ENCODE assay signal across 18 cellular contexts in the genomic region with DNA sequence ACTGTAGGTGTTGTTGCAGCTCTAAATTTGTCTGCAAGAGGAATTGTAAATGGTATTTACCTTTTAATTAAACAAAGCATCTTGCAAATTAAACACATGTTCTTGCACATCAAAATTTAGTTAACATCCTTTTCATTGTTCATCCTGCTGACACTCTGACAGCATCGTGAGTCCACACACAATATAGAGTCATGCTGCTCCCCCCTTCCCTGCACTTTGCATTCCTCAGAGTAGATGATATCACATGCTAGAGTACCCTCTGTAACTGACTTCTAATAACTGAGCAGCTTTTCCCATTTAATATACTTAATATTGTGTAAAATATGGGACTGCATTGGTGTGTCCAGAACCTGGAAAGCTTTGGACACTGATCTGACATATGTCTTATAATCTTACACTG.
A peak's percentile ranks its signal among the peaks of the same experiment; 100 is the strongest.
DNase-seq lines count a peak whose midpoint lies in the region; ATAC-seq, FAIRE-seq and TF ChIP-seq lines count a peak whose summit lies in the region.
"Had no signal": no experiment of that assay in that cellular context is flagged by ENCODE, and none has a peak within 500 bp of the region (broad histone marks: within the 10 kb centered on the region; RNA-seq: fewer than 3 reads in every experiment).

No MANE protein-coding gene starts in this region.

- H3K27me3 ChIP-seq in SK-N-SH (ENCODE audit: insufficient read depth) (no peaks in the 10 kb centered on the region), foreskin keratinocyte (no peaks in the 10 kb centered on the region), PC-9 (ENCODE audit: insufficient read depth, low read depth) (no peaks in the 10 kb centered on the region)

- H3K4me3 ChIP-seq in SK-N-SH (ENCODE audit: low read depth in 2 of 2, low read length in 1 of 2): no peak overlapping the region
- H3K4me3 ChIP-seq in PC-9: no peak overlapping the region

- no peak overlapping the region for H3K9ac ChIP-seq in SK-N-SH

- POLR2A ChIA-PET in SK-N-SH (lab: Yijun Ruan, JAX) (no interaction called here), PC-9 (lab: Charles Lee; ENCODE audit: unreplicated experiment) (no interaction called here)

- H3K27me3 Mint-ChIP-seq in natural killer cell (ENCODE audit: low read depth in 2 of 2): peaks cover 26 to 58% of the 10 kb centered on the region in 2 donors

- no peak overlapping the region for H2AFZ ChIP-seq in SK-N-SH (ENCODE audit: low read depth)
- no peak overlapping the region for H2AFZ ChIP-seq in PC-9

- TF ChIP-seq CTCF in SK-N-SH (IDR thresholded peaks at IDR 0.05) (no peak), foreskin keratinocyte (conservative IDR thresholded peaks at IDR 0.05) (no peak), PC-9 (conservative IDR thresholded peaks at IDR 0.05) (no peak), natural killer cell (IDR thresholded peaks at IDR 0.05) (no peak)

- CTCF ChIA-PET in SK-N-SH (lab: Yijun Ruan, JAX) (interaction anchor here (1.0 to 3.6 kb wide), 3 partner anchors 9 to 1823 kb away, joined by 3 to 22 read pairs (median 6); no protein-coding TSS in a partner anchor), PC-9 (lab: Charles Lee) (no interaction called here)

- in situ Hi-C loops in ACHN (cut with HindIII; ENCODE audit: low pct_ligation_motif_present, low pct_unique_long_range_greater_than_20kb, low sequenced_read_pairs): loop anchor here (10.0 kb wide), 1 partner anchor 405 kb away; no protein-coding TSS in a partner anchor

- no peak overlapping the region for H3K4me3 Mint-ChIP-seq in natural killer cell
- H3K4me3 Mint-ChIP-seq: CD4-positive, CD25-positive, alpha-beta regulatory T cell; IgD-negative memory B cell; T-helper 1 cell treated with Interleukin-12 subunit alpha and Interleukin-12 subunit beta and Interleukin-4 antibody, amounts not matched to agents 30 μg/mL and 1 μg/mL, for 36 hours had no signal

- H3K4me1 Mint-ChIP-seq in natural killer cell: peaks cover 0 to 2% of the 10 kb centered on the region in 2 donors
- H3K4me1 Mint-ChIP-seq: CD4-positive, CD25-positive, alpha-beta regulatory T cell; IgD-negative memory B cell had no signal

- 14% methylated on average over 1 of the region's 1 CpG for WGBS in SK-N-SH (ENCODE audit: low lambda C conversion rate)

- H3K4me2 ChIP-seq in SK-N-SH (no peak overlapping the region), PC-9 (no peak overlapping the region)

- H3K36me3 ChIP-seq in SK-N-SH (replicated peaks in 1 of 2; ENCODE audit: control insufficient read depth in 1 of 2, insufficient read depth in 2 of 2, low read length in 1 of 2): no peaks in the 10 kb centered on the region
- H3K36me3 ChIP-seq in PC-9 (ENCODE audit: low read depth): no peaks in the 10 kb centered on the region

- TF ChIP-seq RAD21 in SK-N-SH (IDR thresholded peaks at IDR 0.05; ENCODE audit: low read length): no peak

- H3K27ac Mint-ChIP-seq in natural killer cell: no peak overlapping the region
- H3K27ac Mint-ChIP-seq: CD4-positive, CD25-positive, alpha-beta regulatory T cell; IgD-negative memory B cell; T-helper 1 cell treated with Interleukin-12 subunit alpha and Interleukin-12 subunit beta and Interleukin-4 antibody, amounts not matched to agents 30 μg/mL and 1 μg/mL, for 36 hours had no signal

- peak; percentile 86 for FAIRE-seq in H54 (lab: Jason Lieb, UNC)

- H3K9me2 ChIP-seq in SK-N-SH: no peaks in the 10 kb centered on the region
- H3K9me2 ChIP-seq in PC-9 (ENCODE audit: insufficient read depth): no peaks in the 10 kb centered on the region

- DNase-seq in ACHN (peak; percentile 55), H54 (ENCODE audit: insufficient read length, low spot score) (no peak), SK-N-SH (no peak), foreskin keratinocyte (no peak), NCI-H774 (lab: John Stamatoyannopoulos, UW) (no peak), PC-9 (no peak), natural killer cell (no peak)
- DNase-seq: AML-193; CD4-positive, CD25-positive, alpha-beta regulatory T cell; DMS53; GOT3; Kasumi-1; NCI-H187; NCI-H2171; SHP77 treated with DMSO at 0.1 percent for 48 hours had no signal

- H3K4me1 ChIP-seq in SK-N-SH (ENCODE audit: control insufficient read depth in 1 of 2, insufficient read depth in 2 of 2, low read depth in 1 of 2, low read length in 1 of 2) (peaks cover 3 to 4% of the 10 kb centered on the region in 2 experiments; a peak in 3 of 4 replicates), foreskin keratinocyte (no peaks in the 10 kb centered on the region), PC-9 (replicated peaks; ENCODE audit: insufficient read depth) (no peaks in the 10 kb centered on the region)

- TF ChIP-seq POLR2A in H54 (IDR thresholded peaks at IDR 0.05; ENCODE audit: low read depth, low read length): no peak

- no peaks in the 10 kb centered on the region for H4K20me1 ChIP-seq in SK-N-SH (ENCODE audit: insufficient read depth)
- no peaks in the 10 kb centered on the region for H4K20me1 ChIP-seq in PC-9 (ENCODE audit: insufficient read depth)

- H3F3A ChIP-seq in SK-N-SH (replicated peaks; ENCODE audit: insufficient read depth) (no peaks in the 10 kb centered on the region), PC-9 (ENCODE audit: insufficient read depth, low read depth) (no peaks in the 10 kb centered on the region)

- peak; percentile 72 for ATAC-seq in foreskin keratinocyte
- no peak for ATAC-seq in GM19351 (IDR thresholded peaks at IDR 0.05; ENCODE audit: unreplicated experiment)
- no peak for ATAC-seq in natural killer cell

- 0 out of 4 replicates have a peak, but pooled peaks of 1 of the 2 experiments have one; percentile 11 for TF ChIP-seq EP300 in SK-N-SH (IDR thresholded peaks at IDR 0.05; ENCODE audit: borderline replicate concordance in 1 of 2, low read depth in 1 of 2, low read length in 1 of 2)

- no peak overlapping the region for H3K27ac ChIP-seq in SK-N-SH (ENCODE audit: low read depth in 2 of 2, low read length in 1 of 2)
- H3K27ac ChIP-seq in foreskin keratinocyte: no peak overlapping the region
- no peak overlapping the region for H3K27ac ChIP-seq in PC-9

- H3K36me3 Mint-ChIP-seq in natural killer cell: no peaks in the 10 kb centered on the region
- H3K36me3 Mint-ChIP-seq: CD4-positive, CD25-positive, alpha-beta regulatory T cell; IgD-negative memory B cell had no signal

- H3K79me2 ChIP-seq in SK-N-SH (ENCODE audit: insufficient read depth) (no peaks in the 10 kb centered on the region), PC-9 (ENCODE audit: low read depth) (no peaks in the 10 kb centered on the region)

- H3K9me3 Mint-ChIP-seq in natural killer cell: no peaks in the 10 kb centered on the region
- H3K9me3 Mint-ChIP-seq: CD4-positive, CD25-positive, alpha-beta regulatory T cell; T-helper 1 cell treated with Interleukin-12 subunit alpha and Interleukin-12 subunit beta and Interleukin-4 antibody, amounts not matched to agents 30 μg/mL and 1 μg/mL, for 36 hours had no signal

- intact Hi-C loops in PC-9 (cut with micrococcal nuclease; ENCODE audit: unreplicated experiment) (loop anchor here (5.0 to 10.0 kb wide), 3 partner anchors 155 to 815 kb away; a partner anchor contains a TSS), natural killer cell (cut with micrococcal nuclease) (no loop called here)

- BruUV-seq in PC-9 (replicated peaks; lab: Mats Ljungman, UMichigan): no TSS peak

- H3K9me3 ChIP-seq in SK-N-SH: no peaks in the 10 kb centered on the region
- H3K9me3 ChIP-seq in PC-9 (ENCODE audit: insufficient read depth, low read depth): no peaks in the 10 kb centered on the region

TF ChIP-seq in SK-N-SH, 30 proteins besides CTCF, POLR2A, EP300 and RAD21:
- TF ChIP-seq SMC3 (IDR thresholded peaks at IDR 0.05; ENCODE audit: low read depth, low read length): no peak
- TF ChIP-seq TEAD4 (IDR thresholded peaks at IDR 0.05; ENCODE audit: borderline replicate concordance, insufficient read depth): no peak
- no peak for TF ChIP-seq RXRA (IDR thresholded peaks at IDR 0.05; ENCODE audit: borderline replicate concordance, low read depth)
- no peak for TF ChIP-seq ELF1 (IDR thresholded peaks at IDR 0.05)
- TF ChIP-seq SIN3A (IDR thresholded peaks at IDR 0.05; ENCODE audit: borderline replicate concordance, low read depth, low read length): no peak
- no peak for TF ChIP-seq YY1 (IDR thresholded peaks at IDR 0.05; ENCODE audit: low read depth)
- 0 out of 2 replicates have a peak, but pooled peaks have one; percentile 11 for TF ChIP-seq GATA2 (CRISPR knock-in tag; IDR thresholded peaks at IDR 0.05)
- no peak for TF ChIP-seq NFIC (IDR thresholded peaks at IDR 0.05; ENCODE audit: borderline replicate concordance)
- peak; percentile 35; the same call in 1 of the 2 replicates for TF ChIP-seq FOSL2 (IDR thresholded peaks at IDR 0.05; ENCODE audit: borderline replicate concordance, low read depth)
- TF ChIP-seq, protein P1, sequence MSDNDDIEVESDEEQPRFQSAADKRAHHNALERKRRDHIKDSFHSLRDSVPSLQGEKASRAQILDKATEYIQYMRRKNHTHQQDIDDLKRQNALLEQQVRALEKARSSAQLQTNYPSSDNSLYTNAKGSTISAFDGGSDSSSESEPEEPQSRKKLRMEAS (IDR thresholded peaks at IDR 0.05; ENCODE audit: low read depth): peak; percentile 59; the same call in 1 of the 2 replicates
- TF ChIP-seq RCOR1 (IDR thresholded peaks at IDR 0.05; ENCODE audit: low read length): no peak
- TF ChIP-seq, protein P2, sequence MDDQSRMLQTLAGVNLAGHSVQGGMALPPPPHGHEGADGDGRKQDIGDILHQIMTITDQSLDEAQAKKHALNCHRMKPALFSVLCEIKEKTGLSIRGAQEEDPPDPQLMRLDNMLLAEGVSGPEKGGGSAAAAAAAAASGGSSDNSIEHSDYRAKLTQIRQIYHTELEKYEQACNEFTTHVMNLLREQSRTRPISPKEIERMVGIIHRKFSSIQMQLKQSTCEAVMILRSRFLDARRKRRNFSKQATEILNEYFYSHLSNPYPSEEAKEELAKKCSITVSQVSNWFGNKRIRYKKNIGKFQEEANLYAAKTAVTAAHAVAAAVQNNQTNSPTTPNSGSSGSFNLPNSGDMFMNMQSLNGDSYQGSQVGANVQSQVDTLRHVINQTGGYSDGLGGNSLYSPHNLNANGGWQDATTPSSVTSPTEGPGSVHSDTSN (IDR thresholded peaks at IDR 0.05): peak; percentile 49; the same call in 1 of the 2 replicates
- no peak for TF ChIP-seq CHD2 (IDR thresholded peaks at IDR 0.05; ENCODE audit: low read length, partially characterized antibody)
- TF ChIP-seq GABPA (IDR thresholded peaks at IDR 0.05; ENCODE audit: low read depth): no peak
- TF ChIP-seq FOXM1 (IDR thresholded peaks at IDR 0.05; ENCODE audit: low read depth): no peak
- 0 out of 2 replicates have a peak, but pooled peaks have one; percentile 6 for TF ChIP-seq JUND (IDR thresholded peaks at IDR 0.05)
TF ChIP-seq in SK-N-SH: peak in this region for 5.
